In genomic region chr16:69187891-69188451, GRCh38 we compare ENCODE assay signal across 1 cellular context.
TF ChIP-seq lines count a peak whose summit lies in the region.

No MANE protein-coding gene starts in this region.

TF ChIP-seq in HepG2, 621 proteins besides CTCF, POLR2A, EP300 and RAD21 (continued from another document):
- TF ChIP-seq ZZZ3 (CRISPR knock-in tag; IDR thresholded peaks at IDR 0.05; ENCODE audit: borderline replicate concordance) (no peak), ZNF569 (CRISPR knock-in tag; IDR thresholded peaks at IDR 0.05; ENCODE audit: borderline replicate concordance) (no peak), KLF11 (CRISPR knock-in tag; IDR thresholded peaks at IDR 0.05) (no peak), TFAP4 (IDR thresholded peaks at IDR 0.05; ENCODE audit: borderline replicate concordance, low read depth) (no peak), CREB1 (IDR thresholded peaks at IDR 0.05) (no peak), CREB1 (CRISPR knock-in tag; IDR thresholded peaks at IDR 0.05) (no peak), ZNF879 (CRISPR knock-in tag; IDR thresholded peaks at IDR 0.05) (no peak), ZNF12 (CRISPR knock-in tag; IDR thresholded peaks at IDR 0.05) (no peak), ZNF777 (CRISPR knock-in tag; IDR thresholded peaks at IDR 0.05) (no peak), NAIF1 (CRISPR knock-in tag; IDR thresholded peaks at IDR 0.05; ENCODE audit: borderline replicate concordance) (no peak), ZNF335 (CRISPR knock-in tag; IDR thresholded peaks at IDR 0.05) (no peak), MTF2 (CRISPR knock-in tag; IDR thresholded peaks at IDR 0.05; ENCODE audit: borderline replicate concordance) (0 out of 2 replicates have a peak, but pooled peaks have one; percentile 24), ZNF564 (CRISPR knock-in tag; IDR thresholded peaks at IDR 0.05) (peak; percentile 65; the same call in 1 of the 2 replicates), ZNF792 (CRISPR knock-in tag; IDR thresholded peaks at IDR 0.05) (no peak), RFX3 (CRISPR knock-in tag; IDR thresholded peaks at IDR 0.05) (no peak), ZBTB7B (CRISPR knock-in tag; IDR thresholded peaks at IDR 0.05) (0 out of 2 replicates have a peak, but pooled peaks have one; percentile 37), DR1 (CRISPR knock-in tag; IDR thresholded peaks at IDR 0.05) (no peak), ZNF136 (CRISPR knock-in tag; IDR thresholded peaks at IDR 0.05; ENCODE audit: low read depth) (no peak), ZNF431 (CRISPR knock-in tag; IDR thresholded peaks at IDR 0.05; ENCODE audit: borderline replicate concordance, low read depth) (no peak), ZNF292 (CRISPR knock-in tag; IDR thresholded peaks at IDR 0.05; ENCODE audit: borderline replicate concordance, low read depth) (0 out of 2 replicates have a peak, but pooled peaks have one; percentile 30), ZNF441 (CRISPR knock-in tag; IDR thresholded peaks at IDR 0.05; ENCODE audit: borderline replicate concordance) (no peak), ZNF788 (CRISPR knock-in tag; IDR thresholded peaks at IDR 0.05; ENCODE audit: borderline replicate concordance) (peak; percentile 80), PTBP1 (IDR thresholded peaks at IDR 0.05; ENCODE audit: low read depth, low read length, poor library complexity, severe bottlenecking) (no peak), ZNF142 (CRISPR knock-in tag; IDR thresholded peaks at IDR 0.05) (no peak; the same call in none of the 2 replicates), ZNF800 (CRISPR knock-in tag; IDR thresholded peaks at IDR 0.05) (peak; percentile 44), TARDBP (CRISPR knock-in tag; IDR thresholded peaks at IDR 0.05) (0 out of 2 replicates have a peak, but pooled peaks have one; percentile 33), NR2C2 (CRISPR knock-in tag; IDR thresholded peaks at IDR 0.05; ENCODE audit: borderline replicate concordance) (0 out of 2 replicates have a peak, but pooled peaks have one; percentile 31), MBD4 (IDR thresholded peaks at IDR 0.05; ENCODE audit: borderline replicate concordance, low read length) (no peak), KLF16 (CRISPR knock-in tag; IDR thresholded peaks at IDR 0.05) (no peak), ZNF784 (CRISPR knock-in tag; IDR thresholded peaks at IDR 0.05; ENCODE audit: borderline replicate concordance) (no peak), U2AF1 (optimal IDR thresholded peaks at IDR 0.05; ENCODE audit: low read depth, low read length) (no peak), ZNF781 (CRISPR knock-in tag; IDR thresholded peaks at IDR 0.05; ENCODE audit: borderline replicate concordance, not compliant biosample characterization) (peak; percentile 71), ZNF331 (CRISPR knock-in tag; IDR thresholded peaks at IDR 0.05) (no peak), ZNF337 (CRISPR knock-in tag; IDR thresholded peaks at IDR 0.05; ENCODE audit: borderline replicate concordance, low read depth) (peak; percentile 42; the same call in 1 of the 2 replicates), PLRG1 (conservative IDR thresholded peaks at IDR 0.05) (no peak), ZGPAT (CRISPR knock-in tag; IDR thresholded peaks at IDR 0.05) (0 out of 2 replicates have a peak, but pooled peaks have one; percentile 10), MXD3 (CRISPR knock-in tag; IDR thresholded peaks at IDR 0.05) (0 out of 2 replicates have a peak, but pooled peaks have one; percentile 2), SYNCRIP (IDR thresholded peaks at IDR 0.05; ENCODE audit: insufficient read depth, low read depth, low read length) (no peak), IRX3 (CRISPR knock-in tag; IDR thresholded peaks at IDR 0.05; ENCODE audit: borderline replicate concordance, low read depth) (no peak), ZNF20 (CRISPR knock-in tag; IDR thresholded peaks at IDR 0.05) (no peak), MNT (IDR thresholded peaks at IDR 0.05) (no peak), ZFX (CRISPR knock-in tag; IDR thresholded peaks at IDR 0.05; ENCODE audit: low read depth) (no peak), HMGXB4 (CRISPR knock-in tag; IDR thresholded peaks at IDR 0.05; ENCODE audit: borderline replicate concordance in 1 of 2, low read depth in 1 of 2) (peak in 1 of 2 experiments; percentile 44; a peak in 1 of 4 replicates), NRL (CRISPR knock-in tag; IDR thresholded peaks at IDR 0.05; ENCODE audit: borderline replicate concordance) (no peak), ZBTB49 (CRISPR knock-in tag; IDR thresholded peaks at IDR 0.05; ENCODE audit: borderline replicate concordance) (no peak), ZSCAN5A (CRISPR knock-in tag; IDR thresholded peaks at IDR 0.05; ENCODE audit: borderline replicate concordance) (no peak)
TF ChIP-seq in HepG2: peak in this region for 43.
